In the genomic region with DNA sequence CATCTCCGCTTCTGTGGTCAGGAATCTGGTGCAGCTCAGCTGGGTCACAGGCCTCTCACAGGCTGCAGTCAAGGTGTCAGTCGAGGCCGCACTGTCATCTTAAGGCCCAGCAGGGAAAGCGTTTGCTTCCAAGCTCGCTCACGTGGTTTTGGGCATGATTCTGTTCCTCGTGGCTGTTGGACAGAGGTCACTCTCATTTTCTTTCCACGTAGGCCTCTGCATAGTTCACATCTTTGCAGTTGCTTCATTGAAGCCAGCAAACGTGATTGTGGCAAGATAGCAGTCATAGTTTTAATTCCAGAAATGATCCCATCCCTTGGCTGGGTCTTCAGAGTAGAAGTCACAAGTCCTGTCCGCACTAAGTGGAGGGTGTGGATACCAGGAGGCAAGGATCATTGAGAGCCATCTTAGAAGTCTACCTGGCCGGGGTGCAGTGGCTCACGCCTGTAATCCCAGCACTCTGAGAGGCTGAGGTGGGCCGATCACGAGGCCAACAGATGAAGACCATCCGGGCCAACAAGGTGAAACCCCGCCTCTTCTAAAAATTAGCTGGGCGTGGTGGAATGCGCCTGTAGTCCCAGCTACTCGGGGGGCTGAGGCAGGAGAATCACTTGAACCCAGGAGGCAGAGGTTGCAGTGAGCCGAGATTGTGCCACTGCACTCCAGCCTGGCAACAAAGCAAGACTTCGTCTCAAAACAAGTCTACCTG, we compare ENCODE assay signal across 33 cellular contexts. TPM values are rescaled to one million over a fixed set of nuclear protein-coding genes. Genes with fewer than 3 reads are reported as not detected.
A peak's percentile ranks its signal among the peaks of the same experiment; 100 is the strongest.
DNase-seq lines count a peak whose midpoint lies in the region; ATAC-seq and TF ChIP-seq lines count a peak whose summit lies in the region.
"Had no signal": no experiment of that assay in that cellular context is flagged by ENCODE, and none has a peak within 500 bp of the region (broad histone marks: within the 10 kb centered on the region; RNA-seq: fewer than 3 reads in every experiment).

No MANE protein-coding gene starts in this region.

- H3K27me3 ChIP-seq in Panc1 (ENCODE audit: control insufficient read depth, insufficient read depth, low read length) (no peaks in the 10 kb centered on the region), psoas muscle (ENCODE audit: insufficient read depth in 3 of 3, low read length in 2 of 3) (no peaks in the 10 kb centered on the region)
- H3K27me3 ChIP-seq: breast epithelium, SJSA1, testis, uterus had no signal

- BruUV-seq in Panc1 (replicated peaks; lab: Mats Ljungman, UMichigan) = no TSS peak

- H3K4me1 ChIP-seq in Panc1 (ENCODE audit: control insufficient read depth, insufficient read depth, low read length) (no peaks in the 10 kb centered on the region), psoas muscle (peaks cover 5% of the 10 kb centered on the region)
- H3K4me1 ChIP-seq: breast epithelium, lower lobe of right lung, SJSA1, testis, uterus had no signal

- in situ Hi-C loops in Panc1 (cut with HindIII; ENCODE audit: low pct_unique_long_range_greater_than_20kb, low sequenced_read_pairs) = no loop called here

- intact Hi-C loops in Panc1 (cut with micrococcal nuclease; ENCODE audit: unreplicated experiment) = no loop called here
- intact Hi-C loops in psoas muscle (cut with DNase I) = no loop called here

- 63 to 75% (median 73%) methylated on average over 21 of the region's 21 CpGs for WGBS in psoas muscle, 3 donors

- H3K27ac ChIP-seq in Panc1 (ENCODE audit: low read length) = no peak overlapping the region
- peak overlapping the region; percentile 41 for H3K27ac ChIP-seq in psoas muscle
- H3K27ac ChIP-seq: breast epithelium, lower lobe of right lung, SJSA1, testis, uterus, WERI-Rb-1 had no signal

- no peak overlapping the region for H3K4me3 ChIP-seq in Panc1 (ENCODE audit: low read depth in 2 of 2, low read length in 2 of 2)
- no peak overlapping the region for H3K4me3 ChIP-seq in psoas muscle
- H3K4me3 ChIP-seq: breast epithelium, lower lobe of right lung, SJSA1, testis, uterus had no signal

- ATAC-seq in Panc1 (peak; percentile 31; the same call in 1 of the 2 replicates), psoas muscle (peak; percentile 62 to 75 (median 68)), GM18870 (IDR thresholded peaks at IDR 0.05; ENCODE audit: unreplicated experiment) (no peak), GM18511 (IDR thresholded peaks at IDR 0.05; ENCODE audit: unreplicated experiment) (no peak)
- ATAC-seq: activated T-cell treated with anti-CD3 and anti-CD28 coated beads, Interleukin-2, amount 50 U/mL, for 4 hours; lower lobe of right lung; natural killer cell treated with Interleukin-12 subunit alpha and Interleukin-12 subunit beta and Interleukin-15 and Interleukin-18, amount 100 ng/mL, for 72 hours; stimulated activated naive CD8-positive, alpha-beta T cell treated with anti-CD3 and anti-CD28 coated beads, Interleukin-15, Interleukin-2, amounts not matched to agents 100 U/mL and 50 U/mL, for 24 hours had no signal

- H3K9me3 ChIP-seq in Panc1 (ENCODE audit: control insufficient read depth, insufficient read depth, low read depth, low read length) (no peaks in the 10 kb centered on the region), psoas muscle (no peaks in the 10 kb centered on the region)
- H3K9me3 ChIP-seq: breast epithelium, lower lobe of right lung, SJSA1, testis, uterus had no signal

- TF ChIP-seq CTCF in Panc1 (IDR thresholded peaks at IDR 0.05) (no peak), psoas muscle (IDR thresholded peaks at IDR 0.05) (no peak)

- POLR2A ChIA-PET in Panc1 (lab: Charles Lee) = no interaction called here

- no peaks in the 10 kb centered on the region for H3K36me3 ChIP-seq in Panc1 (ENCODE audit: control insufficient read depth, insufficient read depth, low read length)
- H3K36me3 ChIP-seq in psoas muscle (ENCODE audit: insufficient read depth in 1 of 2, low read depth in 1 of 2) = peaks cover 0 to 25% of the 10 kb centered on the region in 2 donors
- H3K36me3 ChIP-seq: breast epithelium, uterus had no signal

- CTCF ChIA-PET in Panc1 (lab: Charles Lee) = no interaction called here

- DNase-seq in AG20443 (ENCODE audit: low spot score) (peak; percentile 23), Panc1 (ENCODE audit: low read depth, low spot score) (no peak), fibroblast of gingiva (ENCODE audit: low read depth) (peak; percentile 15), psoas muscle (peak in 1 of 2 donors; percentile 40), KG1 (lab: John Stamatoyannopoulos, UW) (no peak)
- DNase-seq: ACHN; activated CD4-positive, alpha-beta T cell treated with anti-CD3 and anti-CD28 coated beads, Interleukin-2, amount 10 ng/mL, durations not matched to agents 24 days and 14 days; activated gamma-delta T cell treated with Interleukin-2 at 50 U/mL for 16 hours; activated T-cell treated with anti-CD3 and anti-CD28 coated beads, Interleukin-2, amount 50 U/mL, for 4 hours; amniotic stem cell; Calu3; DMS79; GDM1; hippocampal formation; lower lobe of right lung; NCI-H1694; NCI-H446 treated with DMSO at 0.1 percent for 48 hours; NCI-H774; retina; RPMI8226; small intestine; stimulated activated naive CD8-positive, alpha-beta T cell treated with anti-CD3 and anti-CD28 coated beads, Interleukin-15, Interleukin-2, amounts not matched to agents 100 U/mL and 50 U/mL, for 24 hours; T1000; testis; uterus; WERI-Rb-1 had no signal

RNA-seq across cellular contexts. Expression of gene NECAP2, which starts 24.5 kb away (rescaled TPM):
- total RNA-seq in Panc1 (2021; ENCODE audit: unreplicated experiment) (56.8 TPM), psoas muscle (10 to 100 TPM in 2 of 4 donors, 1 to 10 TPM in 2; 5.7 to 10.6 (median 9.1) TPM)
- polyA plus RNA-seq in Panc1 (2012; ENCODE audit: insufficient read length) = 73.4 TPM
- 10 to 100 TPM in 2 of 3 donors, 1 to 10 TPM in 1; 7.7 to 10.9 (median 10.8) TPM for polyA plus RNA-seq in psoas muscle

RNA-seq across cellular contexts. Expression of gene SPATA21, which starts 27.8 kb away (rescaled TPM):
- total RNA-seq in Panc1 (2021; ENCODE audit: unreplicated experiment) (not detected), psoas muscle (not detected)
- polyA plus RNA-seq in Panc1 (2012; ENCODE audit: insufficient read length) = not detected
- polyA plus RNA-seq in psoas muscle = under 1 TPM; 0.21 to 0.52 (median 0.44) TPM
- total RNA-seq: activated CD4-positive, alpha-beta T cell treated with anti-CD3 and anti-CD28 coated beads, Interleukin-2, amount 10 ng/mL, durations not matched to agents 24 days and 14 days; activated T-cell treated with anti-CD3 and anti-CD28 coated beads, Interleukin-2, amount 50 U/mL, for 4 hours; breast epithelium; Calu3; endothelial cell of umbilical vein; lower lobe of right lung; natural killer cell treated with Interleukin-12 subunit alpha and Interleukin-12 subunit beta and Interleukin-15 and Interleukin-18, amount 100 ng/mL, for 72 hours; osteoblast; SJSA1 had no signal
- polyA plus RNA-seq: endothelial cell of umbilical vein had no signal

RNA-seq across cellular contexts. Expression of gene RNU1-1, which starts 49.0 kb away (rescaled TPM):
- total RNA-seq in Panc1 (2021; ENCODE audit: unreplicated experiment) = 1,290 TPM
- 2.5 TPM for polyA plus RNA-seq in Panc1 (2012; ENCODE audit: insufficient read length)
- total RNA-seq in psoas muscle = 1,000 to 10,000 TPM; 1,264 to 5,208 (median 3,151) TPM
- polyA plus RNA-seq in psoas muscle = not detected
- total RNA-seq: osteoblast had no signal
- polyA plus RNA-seq: small intestine had no signal

Comparison
In these comparisons a context has a peak if more than half of its experiments do, and no peak if none do; other contexts are left out.
1. DNase-seq: peak in AG20443 (single experiment) and fibroblast of gingiva (single experiment); none in Panc1 (single experiment) and KG1 (single experiment).
2. ATAC-seq: peak in Panc1 (single experiment) and psoas muscle (4 of 4); none in GM18870 (single experiment) and GM18511 (single experiment).